30 cellular contexts compared by ENCODE assay signal in genomic region chr2:191851159-191851558, GRCh38. TPM values are rescaled to one million over a fixed set of nuclear protein-coding genes. Genes with fewer than 3 reads are reported as not detected.
"Had no signal": no experiment of that assay in that cellular context is flagged by ENCODE, and none has a peak within 500 bp of the region (broad histone marks: within the 10 kb centered on the region; RNA-seq: fewer than 3 reads in every experiment).

No MANE protein-coding gene starts in this region.

- H3K36me3 ChIP-seq: neutrophil, pancreas, prostate gland, right lobe of liver, sigmoid colon, spleen, suprapubic skin, tibial artery, transverse colon, upper lobe of left lung, vagina had no signal

- H3K27me3 ChIP-seq: pancreas, right lobe of liver, sigmoid colon, suprapubic skin, testis, tibial artery, transverse colon, upper lobe of left lung, vagina had no signal

- FAIRE-seq: pancreas, small intestine, urothelium cell line had no signal

- H3K4me3 ChIP-seq: pancreas, prostate gland, right lobe of liver, sigmoid colon, spleen, suprapubic skin, testis, tibial artery, transverse colon, upper lobe of left lung, vagina had no signal

- H3K9me3 ChIP-seq: neutrophil, pancreas, prostate gland, right lobe of liver, sigmoid colon, spleen, suprapubic skin, testis, tibial artery, transverse colon, upper lobe of left lung, vagina had no signal

- H3K4me1 ChIP-seq: prostate gland had no signal

- DNase-seq: naive thymus-derived CD8-positive, alpha-beta T cell; nephron progenitor cell; nucleus accumbens; pancreas; retina; right cardiac atrium; right lobe of liver; sigmoid colon; small intestine; spleen; stimulated activated CD4-positive, alpha-beta T cell treated with anti-CD3 and anti-CD28 coated beads, Interleukin-12 subunit alpha, Interleukin-12 subunit beta, amount 100 ng/mL, for 4 hours; stimulated activated CD4-positive, alpha-beta T cell treated with anti-CD3 and anti-CD28 coated beads, Interleukin-1b, Interleukin-23, amount 100 ng/mL, for 48 hours; stimulated activated CD4-positive, alpha-beta T cell treated with anti-CD3 and anti-CD28 coated beads, Interleukin-4, amount 100 ng/mL, for 1 hour; stimulated activated CD4-positive, alpha-beta T cell treated with anti-CD3 and anti-CD28 coated beads, Interleukin-4, amount 100 ng/mL, for 4 hours; stimulated activated CD8-positive, alpha-beta memory T cell treated with anti-CD3 and anti-CD28 coated beads, Interleukin-4, amount 100 ng/mL, for 48 hours; stimulated activated naive CD4-positive, alpha-beta T cell; stimulated activated naive CD8-positive, alpha-beta T cell treated with anti-CD3 and anti-CD28 coated beads, Interleukin-15, amount 100 ng/mL, for 72 hours; stimulated activated naive CD8-positive, alpha-beta T cell treated with anti-CD3 and anti-CD28 coated beads, Interleukin-15, Interleukin-2, amounts not matched to agents 100 U/mL and 50 U/mL, for 24 hours; substantia nigra; testis; tibial artery; transverse colon; upper lobe of left lung had no signal

- H3K27ac ChIP-seq: neutrophil, pancreas, prostate gland, right lobe of liver, sigmoid colon, spleen, suprapubic skin, testis, tibial artery, transverse colon, vagina had no signal

RNA-seq across cellular contexts. Expression of gene CAVIN2, which starts 4.3 kb away (rescaled TPM):
- total RNA-seq: naive thymus-derived CD8-positive, alpha-beta T cell; natural killer cell treated with Interleukin-12 subunit alpha and Interleukin-12 subunit beta and Interleukin-15 and Interleukin-18, amount 100 ng/mL, for 72 hours; neural crest cell had no signal
- polyA plus RNA-seq: naive thymus-derived CD8-positive, alpha-beta T cell had no signal
